Comparison of ENCODE assay signal across 22 cellular contexts in the genomic region with DNA sequence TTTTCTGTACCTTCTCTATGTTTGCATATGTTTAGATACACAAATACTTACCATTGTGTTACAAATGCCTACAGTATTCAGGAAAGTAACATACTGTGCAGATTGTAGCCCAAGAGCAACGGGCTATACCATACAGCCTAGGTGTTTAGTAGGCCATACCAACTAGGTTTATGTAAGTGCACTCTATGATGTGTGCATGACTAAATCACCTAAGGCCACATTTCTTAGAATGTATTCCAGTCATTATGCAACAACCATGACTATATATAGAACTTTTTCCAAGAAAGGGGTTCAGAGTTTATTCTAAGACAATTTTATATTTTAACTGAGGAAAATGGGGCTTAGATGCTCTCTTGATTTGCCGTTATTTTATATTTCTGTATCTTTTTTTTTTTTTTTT.
"Had no signal": no experiment of that assay in that cellular context is flagged by ENCODE, and none has a peak within 500 bp of the region (broad histone marks: within the 10 kb centered on the region; RNA-seq: fewer than 3 reads in every experiment).

No MANE protein-coding gene starts in this region.

- H3K4me3 ChIP-seq: colonic mucosa, heart right ventricle, pancreas, smooth muscle cell, testis, upper lobe of left lung had no signal

- ATAC-seq: activated CD8-positive, alpha-beta memory T cell treated with anti-CD3 and anti-CD28 coated beads, Interleukin-2, amount 10 ng/mL, durations not matched to agents 7 days and 5 days; natural killer cell treated with Interleukin-12 subunit alpha and Interleukin-12 subunit beta and Interleukin-15 and Interleukin-18, amount 100 ng/mL, for 72 hours; pancreas; sciatic nerve had no signal

- H3K9me3 ChIP-seq: colonic mucosa, heart right ventricle, neutrophil, pancreas, testis, upper lobe of left lung had no signal

- H3K4me2 ChIP-seq: smooth muscle cell had no signal

- FAIRE-seq: pancreas had no signal

- H3K27ac ChIP-seq: colonic mucosa, neutrophil, pancreas, testis, upper lobe of left lung had no signal

- H3K4me1 ChIP-seq: colonic mucosa, pancreas, testis, upper lobe of left lung had no signal

- H3K36me3 ChIP-seq: colonic mucosa, heart right ventricle, neutrophil, pancreas, upper lobe of left lung had no signal

- DNase-seq: activated CD4-positive, alpha-beta memory T cell treated with anti-CD3 and anti-CD28 coated beads, Interleukin-2, amount 10 ng/mL, durations not matched to agents 7 days and 5 days; activated CD4-positive, alpha-beta T cell treated with anti-CD3 and anti-CD28 coated beads for 48 hours; activated CD4-positive, CD25-positive, alpha-beta regulatory T cell; activated CD8-positive, alpha-beta memory T cell treated with anti-CD3 and anti-CD28 coated beads, Interleukin-2, amount 10 ng/mL, durations not matched to agents 7 days and 5 days; activated naive CD4-positive, alpha-beta T cell; activated naive CD8-positive, alpha-beta T cell treated with anti-CD3 and anti-CD28 coated beads for 36 hours; amygdala; caudate nucleus; colonic mucosa; endodermal cell; heart right ventricle; immature natural killer cell; mesendoderm; pancreas; stimulated activated CD4-positive, alpha-beta T cell treated with anti-CD3 and anti-CD28 coated beads, Interleukin-4, amount 100 ng/mL, for 1 hour; T-helper 9 cell; testis; upper lobe of left lung had no signal

- H3K27me3 ChIP-seq: colonic mucosa, heart right ventricle, neutrophil, pancreas, testis, upper lobe of left lung had no signal
